ENCODE assay signal across 1 cellular context in genomic region chr17:75496005-75496404, GRCh38.
TF ChIP-seq lines count a peak whose summit lies in the region.

No MANE protein-coding gene starts in this region.

TF ChIP-seq in K562, 482 proteins besides CTCF, POLR2A, EP300 and RAD21:
- TF ChIP-seq SMAD2 (IDR thresholded peaks at IDR 0.05; ENCODE audit: low read depth, low read length) (no peak), POLR2G (IDR thresholded peaks at IDR 0.05; ENCODE audit: low read depth, low read length) (0 out of 2 replicates have a peak, but pooled peaks have one; percentile 31)
